In genomic region chr12:93441111-93441616, GRCh38 we compare ENCODE assay signal across 8 cellular contexts. TPM values are rescaled to one million over a fixed set of nuclear protein-coding genes. Genes with fewer than 3 reads are reported as not detected.
DNase-seq lines count a peak whose midpoint lies in the region; ATAC-seq and TF ChIP-seq lines count a peak whose summit lies in the region.

No MANE protein-coding gene starts in this region.

- peak overlapping the region; percentile 97 for H3K27ac Mint-ChIP-seq in stimulated activated naive CD8-positive, alpha-beta T cell treated with anti-CD3 and anti-CD28 coated beads, Interleukin-15, Interleukin-2, amounts not matched to agents 100 ng/mL and 50 ng/mL, for 24 hours

- peak; percentile 18 for ATAC-seq in HG03460 (IDR thresholded peaks at IDR 0.05; ENCODE audit: unreplicated experiment)

- H2AFZ ChIP-seq in mesenchymal stem cell (ENCODE audit: low read depth, low read length): peak overlapping the region; percentile 72

- peak overlapping the region; percentile 87 for H3K4me3 Mint-ChIP-seq in stimulated activated naive CD8-positive, alpha-beta T cell treated with anti-CD3 and anti-CD28 coated beads, Interleukin-15, Interleukin-2, amounts not matched to agents 100 ng/mL and 50 ng/mL, for 24 hours

- H3K14ac ChIP-seq in mesenchymal stem cell (ENCODE audit: low read length in 2 of 2): peak overlapping the region in 1 of 2 experiments; percentile 87

- no peaks in the 10 kb centered on the region for H3K27me3 ChIP-seq in dorsolateral prefrontal cortex
- H3K27me3 ChIP-seq in mesenchymal stem cell (ENCODE audit: control insufficient read depth in 1 of 2, insufficient read depth in 1 of 2, low read length in 2 of 2): no peaks in the 10 kb centered on the region

- 1% methylated on average over 33 of the region's 55 CpGs for WGBS in mesenchymal stem cell

- H3K4ac ChIP-seq in mesenchymal stem cell (ENCODE audit: low read depth in 1 of 2, low read length in 2 of 2): peak overlapping the region; percentile 73 to 85

- peak overlapping the region; percentile 97 for H3K9ac ChIP-seq in mesenchymal stem cell (ENCODE audit: low read length)

- H3K9me3 Mint-ChIP-seq in stimulated activated naive CD8-positive, alpha-beta T cell treated with anti-CD3 and anti-CD28 coated beads, Interleukin-15, Interleukin-2, amounts not matched to agents 100 ng/mL and 50 ng/mL, for 24 hours: no peaks in the 10 kb centered on the region

- H3K36me3 ChIP-seq in mesenchymal stem cell (ENCODE audit: control insufficient read depth in 1 of 2, insufficient read depth in 2 of 2, low read depth in 1 of 2, low read length in 2 of 2): no peaks in the 10 kb centered on the region

- no peak overlapping the region for H2BK12ac ChIP-seq in mesenchymal stem cell (ENCODE audit: low read length in 2 of 2)

- H2BK120ac ChIP-seq in mesenchymal stem cell (ENCODE audit: low read depth, low read length): peak overlapping the region; percentile 93

- H3K4me2 ChIP-seq in mesenchymal stem cell (ENCODE audit: low read length, poor library complexity, severe bottlenecking): peak overlapping the region; percentile 78

- H3K18ac ChIP-seq in mesenchymal stem cell (ENCODE audit: low read depth in 1 of 2, low read length in 2 of 2): peak overlapping the region; percentile 96 to 100

- H3K4me1 Mint-ChIP-seq in stimulated activated naive CD8-positive, alpha-beta T cell treated with anti-CD3 and anti-CD28 coated beads, Interleukin-15, Interleukin-2, amounts not matched to agents 100 ng/mL and 50 ng/mL, for 24 hours (ENCODE audit: low read depth): peaks cover 61% of the 10 kb centered on the region

- no peaks in the 10 kb centered on the region for H3K27me3 Mint-ChIP-seq in stimulated activated naive CD8-positive, alpha-beta T cell treated with anti-CD3 and anti-CD28 coated beads, Interleukin-15, Interleukin-2, amounts not matched to agents 100 ng/mL and 50 ng/mL, for 24 hours

- peak overlapping the region; percentile 23 to 31 for H3K23ac ChIP-seq in mesenchymal stem cell (ENCODE audit: low read length in 2 of 2)

- peak overlapping the region; percentile 97 for H4K91ac ChIP-seq in mesenchymal stem cell (ENCODE audit: low read length)

- peak overlapping the region; percentile 36 for H2BK5ac ChIP-seq in mesenchymal stem cell (ENCODE audit: low read depth, low read length, poor library complexity, severe bottlenecking)

- DNase-seq in EH (ENCODE audit: low read depth) (peak; percentile 38), dorsolateral prefrontal cortex (peak in 3 of 10 donors; percentile 9 to 44 (median 12)), mesenchymal stem cell (peak; percentile 39), hippocampal formation (lab: John Stamatoyannopoulos, UW) (no peak), NCI-H524 treated with DMSO at 0.1 percent for 48 hours (lab: John Stamatoyannopoulos, UW) (no peak)
- DNase-seq in activated CD4-positive, alpha-beta T cell treated with anti-CD3 and anti-CD28 coated beads for 4 hours: peak; percentile 11 to 16

- peak overlapping the region; percentile 68 to 100 (median 94) for H3K4me3 ChIP-seq in dorsolateral prefrontal cortex
- peak overlapping the region; percentile 99 for H3K4me3 ChIP-seq in mesenchymal stem cell (ENCODE audit: insufficient read depth in 1 of 2, low read depth in 1 of 2, low read length in 2 of 2)

- no peak overlapping the region for H2BK15ac ChIP-seq in mesenchymal stem cell (ENCODE audit: low read depth, poor library complexity, severe bottlenecking)

- peak overlapping the region; percentile 98 for H4K8ac ChIP-seq in mesenchymal stem cell (ENCODE audit: low read length)

- intact Hi-C loops in dorsolateral prefrontal cortex (cut with DNase I): loop anchor here in 1 of 2 donors (5.0 kb wide), 1 partner anchor 514 kb away; the partner anchor contains the start of gene EEA1

- H3K4me1 ChIP-seq in mesenchymal stem cell (ENCODE audit: control insufficient read depth, insufficient read depth, low read depth, low read length): peaks cover 5% of the 10 kb centered on the region

- peaks cover 9% of the 10 kb centered on the region for H3K36me3 Mint-ChIP-seq in stimulated activated naive CD8-positive, alpha-beta T cell treated with anti-CD3 and anti-CD28 coated beads, Interleukin-15, Interleukin-2, amounts not matched to agents 100 ng/mL and 50 ng/mL, for 24 hours (ENCODE audit: low read depth)

- no peaks in the 10 kb centered on the region for H3K9me3 ChIP-seq in mesenchymal stem cell (ENCODE audit: control insufficient read depth, low read length)

- H2AK5ac ChIP-seq in mesenchymal stem cell (ENCODE audit: low read length, severe bottlenecking): no peak overlapping the region

- no peak for TF ChIP-seq CTCF in dorsolateral prefrontal cortex (IDR thresholded peaks at IDR 0.05 in 54 of 56, conservative IDR thresholded peaks at IDR 0.05 in 2 of 56; ENCODE audit: low read depth in 1 of 56, partially characterized antibody in 56 of 56)

- no peaks in the 10 kb centered on the region for H3K79me1 ChIP-seq in mesenchymal stem cell (replicated peaks; ENCODE audit: low read length, poor library complexity, severe bottlenecking)

- H3K27ac ChIP-seq in dorsolateral prefrontal cortex (peak overlapping the region in 57 of 59 donors; percentile 58 to 97 (median 90)), mesenchymal stem cell (ENCODE audit: low read length, poor library complexity, severe bottlenecking) (no peak overlapping the region)

RNA-seq across cellular contexts. Expression of gene UBE2N, which starts 0.6 kb away (rescaled TPM):
- 100 to 1,000 TPM in 106 of 120 experiments, 10 to 100 TPM in 14; 71.0 to 192 (median 134) TPM for total RNA-seq in dorsolateral prefrontal cortex
- polyA plus RNA-seq in mesenchymal stem cell (2013, experiment 1 of 2): 105 TPM
- 102 TPM for polyA plus RNA-seq in mesenchymal stem cell (2013, experiment 2 of 2)

RNA-seq across cellular contexts. Expression of gene MRPL42, which starts 26.1 kb away (rescaled TPM):
- total RNA-seq in dorsolateral prefrontal cortex: 10 to 100 TPM; 26.4 to 78.8 (median 56.2) TPM
- 55.9 TPM for polyA plus RNA-seq in mesenchymal stem cell (2013, experiment 1 of 2)
- 61.3 TPM for polyA plus RNA-seq in mesenchymal stem cell (2013, experiment 2 of 2)

Comparison
In these comparisons a context has a peak if more than half of its experiments do, and no peak if none do; other contexts are left out.
1. DNase-seq: peak in EH (single experiment), activated CD4-positive, alpha-beta T cell treated with anti-CD3 and anti-CD28 coated beads for 4 hours (2 of 2) and mesenchymal stem cell (single experiment); none in hippocampal formation (0 of 2) and NCI-H524 treated with DMSO at 0.1 percent for 48 hours (single experiment).